ENCODE assay signal across 2 cellular contexts in genomic region chr5:99083197-99083596, GRCh38.
TF ChIP-seq lines count a peak whose summit lies in the region.

No MANE protein-coding gene starts in this region.

TF ChIP-seq in GM23338, 12 proteins besides CTCF, POLR2A, EP300 and RAD21 (continued from another document):
- TF ChIP-seq REST (IDR thresholded peaks at IDR 0.05; ENCODE audit: unreplicated experiment) = no peak
- TF ChIP-seq ZNF114 (CRISPR knock-in tag; IDR thresholded peaks at IDR 0.05) = no peak
- no peak for TF ChIP-seq JUNB (IDR thresholded peaks at IDR 0.05; ENCODE audit: unreplicated experiment)
- no peak for TF ChIP-seq NANOG (IDR thresholded peaks at IDR 0.05; ENCODE audit: borderline replicate concordance)
- no peak for TF ChIP-seq POLR2AphosphoS5 (IDR thresholded peaks at IDR 0.05; ENCODE audit: low read depth)
- TF ChIP-seq EZH2 (IDR thresholded peaks at IDR 0.05; ENCODE audit: low read depth, unreplicated experiment) = no peak
- no peak for TF ChIP-seq ETS1 (IDR thresholded peaks at IDR 0.05)

TF ChIP-seq in K562, 482 proteins besides CTCF, POLR2A, EP300 and RAD21 (continued from another document):
- TF ChIP-seq VEZF1 (CRISPR knock-in tag; IDR thresholded peaks at IDR 0.05) (no peak), ZNF76 (CRISPR knock-in tag; IDR thresholded peaks at IDR 0.05; ENCODE audit: borderline replicate concordance) (no peak), NCOA1 (IDR thresholded peaks at IDR 0.05; ENCODE audit: low read depth) (no peak), KLF10 (CRISPR knock-in tag; IDR thresholded peaks at IDR 0.05) (no peak), CBX1 (IDR thresholded peaks at IDR 0.05; ENCODE audit: low read depth) (no peak), DLX4 (CRISPR knock-in tag; IDR thresholded peaks at IDR 0.05) (no peak), TCFL5 (CRISPR knock-in tag; conservative IDR thresholded peaks at IDR 0.05) (no peak), ZBTB49 (CRISPR knock-in tag; IDR thresholded peaks at IDR 0.05; ENCODE audit: borderline replicate concordance) (no peak), TAF1 (IDR thresholded peaks at IDR 0.05; ENCODE audit: control insufficient read depth, extremely low read depth, insufficient read depth, low read length, severe bottlenecking) (no peak), ZEB2 (IDR thresholded peaks at IDR 0.05) (no peak), BHLHE40 (IDR thresholded peaks at IDR 0.05; ENCODE audit: low read length) (no peak), OTX1 (CRISPR knock-in tag; IDR thresholded peaks at IDR 0.05) (no peak), MXI1 (IDR thresholded peaks at IDR 0.05; ENCODE audit: low read depth, low read length) (no peak), ZNF449 (CRISPR knock-in tag; IDR thresholded peaks at IDR 0.05) (no peak), HNRNPH1 (optimal IDR thresholded peaks at IDR 0.05; ENCODE audit: low read depth, low read length) (no peak)
